In genomic region chr9:99690573-99690972, GRCh38 we compare ENCODE assay signal across 14 cellular contexts.
DNase-seq lines count a peak whose midpoint lies in the region; TF ChIP-seq lines count a peak whose summit lies in the region.
"Had no signal": no experiment of that assay in that cellular context is flagged by ENCODE, and none has a peak within 500 bp of the region (broad histone marks: within the 10 kb centered on the region; RNA-seq: fewer than 3 reads in every experiment).

No MANE protein-coding gene starts in this region.

- no peak overlapping the region for H3K18ac ChIP-seq in H9 (ENCODE audit: insufficient read length, low read depth, low read length)

- H3K27ac Mint-ChIP-seq in H9 (no peak overlapping the region), neural progenitor cell (peak overlapping the region; percentile 62)
- H3K27ac Mint-ChIP-seq: activated B cell treated with CpG ODN at 0.5 μM for 24 hours; activated naive CD8-positive, alpha-beta T cell treated with anti-CD3 and anti-CD28 coated beads for 36 hours; CD4-positive, CD25-positive, alpha-beta regulatory T cell; nephron progenitor cell had no signal

- TF ChIP-seq CTCF in H9 (conservative IDR thresholded peaks at IDR 0.05) (no peak), neural progenitor cell (IDR thresholded peaks at IDR 0.05) (no peak)

- H3K36me3 Mint-ChIP-seq in H9 (ENCODE audit: insufficient read depth in 1 of 3, low read depth in 3 of 3) (no peaks in the 10 kb centered on the region), neural progenitor cell (no peaks in the 10 kb centered on the region)
- H3K36me3 Mint-ChIP-seq: activated naive CD8-positive, alpha-beta T cell treated with anti-CD3 and anti-CD28 coated beads for 36 hours; CD4-positive, CD25-positive, alpha-beta regulatory T cell had no signal

- H3K9me3 ChIP-seq in H9 (ENCODE audit: control insufficient read depth, low read depth, low read length): no peaks in the 10 kb centered on the region
- H3K9me3 ChIP-seq in neural progenitor cell (ENCODE audit: low read depth): no peaks in the 10 kb centered on the region
- H3K9me3 ChIP-seq in effector memory CD4-positive, alpha-beta T cell (ENCODE audit: control insufficient read depth, low read length): no peaks in the 10 kb centered on the region

- H4K8ac ChIP-seq in H9 (replicated peaks; ENCODE audit: insufficient read length, low read depth, low read length): no peak overlapping the region

- H3K27me3 Mint-ChIP-seq in H9 (ENCODE audit: low read depth) (no peaks in the 10 kb centered on the region), neural progenitor cell (ENCODE audit: insufficient read depth, low read depth) (peaks cover 5% of the 10 kb centered on the region)
- H3K27me3 Mint-ChIP-seq: activated B cell treated with CpG ODN at 0.5 μM for 24 hours; activated naive CD8-positive, alpha-beta T cell treated with anti-CD3 and anti-CD28 coated beads for 36 hours had no signal

- no peaks in the 10 kb centered on the region for H3K23me2 ChIP-seq in H9 (ENCODE audit: insufficient read length, low read depth, low read length, poor library complexity, severe bottlenecking)

- DNase-seq in H9 (no peak), NCI-H1694 treated with DMSO at 0.1 percent for 48 hours (lab: John Stamatoyannopoulos, UW) (peak; percentile 80), astrocyte of the hippocampus (ENCODE audit: low read depth, low spot score) (peak; percentile 49), neural progenitor cell (ENCODE audit: low spot score) (peak; percentile 44), occipital lobe (lab: John Stamatoyannopoulos, UW) (no peak), mesenteric fat pad (ENCODE audit: low spot score) (no peak)
- no peak for DNase-seq in effector memory CD4-positive, alpha-beta T cell
- DNase-seq in activated T-cell treated with anti-CD3 and anti-CD28 coated beads, Interleukin-2, amount 50 U/mL, for 1 hour: no peak
- DNase-seq: activated B cell treated with CpG ODN at 0.5 μM for 24 hours; activated CD8-positive, alpha-beta memory T cell treated with anti-CD3 and anti-CD28 coated beads, Interleukin-2, amount 50 U/mL, for 48 hours; activated naive CD8-positive, alpha-beta T cell treated with anti-CD3 and anti-CD28 coated beads for 36 hours; CD4-positive, CD25-positive, alpha-beta regulatory T cell; nephron progenitor cell; small intestine had no signal

- H3K4me3 Mint-ChIP-seq in H9: no peak overlapping the region
- no peak overlapping the region for H3K4me3 Mint-ChIP-seq in neural progenitor cell
- H3K4me3 Mint-ChIP-seq: activated B cell treated with CpG ODN at 0.5 μM for 24 hours; activated naive CD8-positive, alpha-beta T cell treated with anti-CD3 and anti-CD28 coated beads for 36 hours; CD4-positive, CD25-positive, alpha-beta regulatory T cell; nephron progenitor cell had no signal

- no peak overlapping the region for H3K4ac ChIP-seq in H9 (ENCODE audit: low read depth, low read length)

- no CpG with 5 or more reads among the region's 4 CpGs for WGBS in H9 (ENCODE audit: extremely low coverage, insufficient read length, low lambda C conversion rate)

- H3T11ph ChIP-seq in H9 (ENCODE audit: low read length): no peak overlapping the region

- H3K4me3 ChIP-seq in neural progenitor cell: no peak overlapping the region
- H3K4me3 ChIP-seq in effector memory CD4-positive, alpha-beta T cell (ENCODE audit: insufficient read depth, low read depth, low read length, poor library complexity, severe bottlenecking): no peak overlapping the region

- H2BK20ac ChIP-seq in H9 (ENCODE audit: low read depth, low read length, poor library complexity, severe bottlenecking): peak overlapping the region; percentile 45

- H3K36me3 ChIP-seq in neural progenitor cell: no peaks in the 10 kb centered on the region
- no peaks in the 10 kb centered on the region for H3K36me3 ChIP-seq in effector memory CD4-positive, alpha-beta T cell (ENCODE audit: control insufficient read depth, insufficient read depth, low read length)

- no peak overlapping the region for H2AK5ac ChIP-seq in H9 (ENCODE audit: insufficient read length, low read length)

- H3K4me1 Mint-ChIP-seq in H9 (peaks cover 4 to 6% of the 10 kb centered on the region in 2 experiments; a peak in 2 of 4 replicates), neural progenitor cell (peaks cover 17% of the 10 kb centered on the region)
- H3K4me1 Mint-ChIP-seq: activated B cell treated with CpG ODN at 0.5 μM for 24 hours; activated naive CD8-positive, alpha-beta T cell treated with anti-CD3 and anti-CD28 coated beads for 36 hours; CD4-positive, CD25-positive, alpha-beta regulatory T cell; nephron progenitor cell had no signal

- H3K27ac ChIP-seq in H9 (ENCODE audit: insufficient read length, low read depth, low read length): no peak overlapping the region
- H3K27ac ChIP-seq in neural progenitor cell: no peak overlapping the region
- H3K27ac ChIP-seq in effector memory CD4-positive, alpha-beta T cell (ENCODE audit: insufficient read depth, low read length, poor library complexity, severe bottlenecking): no peak overlapping the region

- no peak overlapping the region for H3K56ac ChIP-seq in H9 (ENCODE audit: insufficient read length, low read depth, low read length)

- no peaks in the 10 kb centered on the region for H3K79me1 ChIP-seq in H9 (ENCODE audit: insufficient read depth, low read depth, low read length, poor library complexity, severe bottlenecking)

- no peak overlapping the region for H3K14ac ChIP-seq in H9 (ENCODE audit: insufficient read depth, low read length)

- no peak overlapping the region for H4K91ac ChIP-seq in H9 (ENCODE audit: insufficient read length, low read depth, low read length)

- H2AFZ ChIP-seq in H9 (ENCODE audit: low read length): no peak overlapping the region
- H2AFZ ChIP-seq in neural progenitor cell (replicated peaks): no peak overlapping the region

- H2BK5ac ChIP-seq in H9 (ENCODE audit: insufficient read length, low read length): no peak overlapping the region

- no peaks in the 10 kb centered on the region for H3F3A ChIP-seq in neural progenitor cell (ENCODE audit: low read depth)

- no peak overlapping the region for H2BK120ac ChIP-seq in H9 (ENCODE audit: low read depth, low read length, poor library complexity, severe bottlenecking)

- H3K79me2 ChIP-seq in H9 (ENCODE audit: insufficient read depth, low read length) (no peaks in the 10 kb centered on the region), neural progenitor cell (ENCODE audit: low read depth) (no peaks in the 10 kb centered on the region)

- no peaks in the 10 kb centered on the region for H4K20me1 ChIP-seq in H9 (ENCODE audit: control insufficient read depth, insufficient read depth, insufficient read length)
- no peaks in the 10 kb centered on the region for H4K20me1 ChIP-seq in neural progenitor cell (ENCODE audit: low read depth)

- H3K4me1 ChIP-seq in H9 (ENCODE audit: insufficient read depth, low read length): no peaks in the 10 kb centered on the region
- H3K4me1 ChIP-seq in neural progenitor cell: peaks cover 8% of the 10 kb centered on the region
- H3K4me1 ChIP-seq in effector memory CD4-positive, alpha-beta T cell (ENCODE audit: control insufficient read depth, insufficient read depth, low read length, poor library complexity, severe bottlenecking): no peaks in the 10 kb centered on the region

- 0 out of 5 replicates have a peak, but pooled peaks cover 0 to 4% of the 10 kb centered on the region in 2 experiments for H3K9me3 Mint-ChIP-seq in H9
- H3K9me3 Mint-ChIP-seq in neural progenitor cell: peaks cover 2% of the 10 kb centered on the region
- H3K9me3 Mint-ChIP-seq: activated B cell treated with CpG ODN at 0.5 μM for 24 hours; activated naive CD8-positive, alpha-beta T cell treated with anti-CD3 and anti-CD28 coated beads for 36 hours; nephron progenitor cell had no signal

- no peak overlapping the region for H2BK12ac ChIP-seq in H9 (ENCODE audit: insufficient read length, low read depth, low read length)

- H3K27me3 ChIP-seq in H9 (ENCODE audit: insufficient read depth, low read length) (no peaks in the 10 kb centered on the region), neural progenitor cell (no peaks in the 10 kb centered on the region)
- H3K27me3 ChIP-seq in effector memory CD4-positive, alpha-beta T cell (replicated peaks; ENCODE audit: control insufficient read depth, insufficient read depth, low read length, poor library complexity, severe bottlenecking): no peaks in the 10 kb centered on the region

- no peak overlapping the region for H3K4me2 ChIP-seq in H9 (ENCODE audit: insufficient read depth, insufficient read length, low read length)
- H3K4me2 ChIP-seq in neural progenitor cell: no peak overlapping the region

- H2BK15ac ChIP-seq in H9 (ENCODE audit: low read depth, low read length): no peak overlapping the region

- H4K5ac ChIP-seq in H9 (ENCODE audit: insufficient read length, low read depth, low read length): no peak overlapping the region

- H3K9ac ChIP-seq in H9 (ENCODE audit: extremely low read depth, insufficient read length, low read length): no peak overlapping the region
- no peak overlapping the region for H3K9ac ChIP-seq in neural progenitor cell

- H3K23ac ChIP-seq in H9 (ENCODE audit: insufficient read length, low read depth, low read length): no peak overlapping the region

Comparison
In these comparisons a context has a peak if more than half of its experiments do, and no peak if none do; other contexts are left out.
1. DNase-seq: peak in NCI-H1694 treated with DMSO at 0.1 percent for 48 hours (single experiment), astrocyte of the hippocampus (single experiment) and neural progenitor cell (single experiment); none in H9 (single experiment), effector memory CD4-positive, alpha-beta T cell (0 of 3), occipital lobe (single experiment), activated T-cell treated with anti-CD3 and anti-CD28 coated beads, Interleukin-2, amount 50 U/mL, for 1 hour (single experiment) and mesenteric fat pad (single experiment).